Comparison of ENCODE assay signal across 1 cellular context in the genomic region with DNA sequence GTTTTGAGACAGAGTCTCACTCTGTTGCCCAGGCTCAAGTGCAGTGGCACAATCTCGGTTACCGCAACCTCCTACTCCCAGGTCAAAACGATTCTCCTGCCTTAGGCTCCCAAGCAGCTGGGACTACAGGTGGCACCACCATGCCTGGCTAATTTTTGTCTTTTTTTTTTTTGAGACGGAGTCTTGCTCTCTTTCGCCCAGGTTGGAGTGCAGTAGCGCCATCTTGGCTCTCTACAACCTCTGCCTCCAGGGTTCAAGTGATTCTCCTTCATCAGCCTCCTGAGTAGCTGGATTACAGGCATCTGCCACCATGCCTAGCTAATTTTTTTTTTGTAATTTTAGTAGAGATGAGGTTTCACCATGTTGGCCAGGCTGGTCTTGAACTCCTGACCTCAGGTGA. TPM values are rescaled to one million over a fixed set of nuclear protein-coding genes. Genes with fewer than 3 reads are reported as not detected.
"Had no signal": no experiment of that assay in that cellular context is flagged by ENCODE, and none has a peak within 500 bp of the region (broad histone marks: within the 10 kb centered on the region; RNA-seq: fewer than 3 reads in every experiment).

No MANE protein-coding gene starts in this region.

RNA-seq across cellular contexts. Expression of a gene that starts 29.7 kb away (rescaled TPM):
- total RNA-seq: PC-3 had no signal

RNA-seq across cellular contexts. Expression of a gene that starts 41.8 kb away (rescaled TPM):
- total RNA-seq: PC-3 had no signal
